Comparison of ENCODE assay signal across 22 cellular contexts in the genomic region with DNA sequence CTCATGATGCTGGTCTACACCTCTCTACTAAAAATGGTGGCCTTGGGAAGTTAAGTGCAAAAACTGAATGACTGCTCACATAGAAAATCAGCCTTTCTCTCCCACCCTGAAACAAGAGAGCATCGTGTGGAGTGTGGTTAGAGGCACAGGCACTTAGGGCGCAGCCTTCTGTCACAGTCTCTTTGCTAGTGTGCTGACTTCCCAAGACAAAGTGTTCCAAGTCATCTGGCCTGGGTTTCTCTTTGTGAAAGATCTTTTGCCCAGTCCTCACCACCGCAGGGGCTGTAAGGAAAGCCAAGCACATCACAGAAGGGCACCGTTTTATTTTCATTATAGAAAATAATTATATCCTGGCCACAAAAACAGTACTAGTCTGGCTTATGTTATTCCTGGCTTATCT. TPM values are rescaled to one million over a fixed set of nuclear protein-coding genes. Genes with fewer than 3 reads are reported as not detected.
DNase-seq lines count a peak whose midpoint lies in the region; ATAC-seq and TF ChIP-seq lines count a peak whose summit lies in the region.
"Had no signal": no experiment of that assay in that cellular context is flagged by ENCODE, and none has a peak within 500 bp of the region (broad histone marks: within the 10 kb centered on the region; RNA-seq: fewer than 3 reads in every experiment).

No MANE protein-coding gene starts in this region.

- peaks cover 13% of the 10 kb centered on the region for H3K36me3 ChIP-seq in CD4-positive, alpha-beta memory T cell (ENCODE audit: insufficient read depth, low read length)
- H3K36me3 ChIP-seq in RWPE2 (ENCODE audit: low read depth) = peaks cover 67% of the 10 kb centered on the region
- no peaks in the 10 kb centered on the region for H3K36me3 ChIP-seq in A673 (ENCODE audit: insufficient read depth, low read length, poor library complexity, severe bottlenecking)

- H3K4me3 ChIP-seq in CD4-positive, alpha-beta memory T cell (ENCODE audit: low read length in 2 of 2) = no peak overlapping the region
- no peak overlapping the region for H3K4me3 ChIP-seq in RWPE2 (ENCODE audit: severe bottlenecking)
- no peak overlapping the region for H3K4me3 ChIP-seq in A673 (ENCODE audit: low read depth, low read length, poor library complexity, severe bottlenecking)
- H3K4me3 ChIP-seq: gastroesophageal sphincter, pancreas, vagina had no signal

- POLR2A ChIA-PET in CD4-positive, alpha-beta memory T cell (lab: Charles Lee; ENCODE audit: partially characterized antibody) = interaction anchor here (1.3 kb wide), 1 partner anchor 217 kb away, joined by 4 read pairs; a partner anchor contains a TSS
- POLR2A ChIA-PET in naive thymus-derived CD8-positive, alpha-beta T cell (lab: Charles Lee) = interaction anchor here (0.5 to 1.1 kb wide), 2 partner anchors 78 to 216 kb away, joined by 3 to 4 read pairs; a partner anchor contains a TSS
- POLR2A ChIA-PET in A673 (lab: Charles Lee; ENCODE audit: low non-redundant PET) = no interaction called here

- no peaks in the 10 kb centered on the region for H3K9me3 Mint-ChIP-seq in CD4-positive, alpha-beta memory T cell
- H3K9me3 Mint-ChIP-seq in naive thymus-derived CD8-positive, alpha-beta T cell = no peaks in the 10 kb centered on the region
- H3K9me3 Mint-ChIP-seq: endodermal cell, mesothelial cell of epicardium had no signal

- no peak for ATAC-seq in RWPE2 (ENCODE audit: low read depth)
- ATAC-seq in naive thymus-derived CD8-positive, alpha-beta T cell = peak in 1 of 2 donors; percentile 25
- ATAC-seq: gastroesophageal sphincter, HepG2, pancreas had no signal

- no peaks in the 10 kb centered on the region for H3K27me3 ChIP-seq in CD4-positive, alpha-beta memory T cell (ENCODE audit: insufficient read depth, low read length)
- no peaks in the 10 kb centered on the region for H3K27me3 ChIP-seq in RWPE2 (ENCODE audit: insufficient read depth, poor library complexity, severe bottlenecking)
- H3K27me3 ChIP-seq in A673 (replicated peaks; ENCODE audit: insufficient read depth, low read depth, low read length, poor library complexity) = no peaks in the 10 kb centered on the region
- H3K27me3 ChIP-seq: BE2C, gastroesophageal sphincter, pancreas, vagina had no signal

- no peaks in the 10 kb centered on the region for H3K27me3 Mint-ChIP-seq in CD4-positive, alpha-beta memory T cell
- H3K27me3 Mint-ChIP-seq in naive thymus-derived CD8-positive, alpha-beta T cell = no peaks in the 10 kb centered on the region

- no TSS peak for BruUV-seq in A673 (replicated peaks; lab: Mats Ljungman, UMichigan)

- H3K9me3 ChIP-seq in CD4-positive, alpha-beta memory T cell (ENCODE audit: control insufficient read depth in 1 of 2, low read length in 2 of 2) = no peaks in the 10 kb centered on the region
- no peaks in the 10 kb centered on the region for H3K9me3 ChIP-seq in RWPE2 (ENCODE audit: severe bottlenecking)
- no peaks in the 10 kb centered on the region for H3K9me3 ChIP-seq in A673 (ENCODE audit: low read depth, low read length, poor library complexity, severe bottlenecking)
- H3K9me3 ChIP-seq: BE2C, gastroesophageal sphincter, pancreas, vagina had no signal

- H3K4me1 Mint-ChIP-seq in CD4-positive, alpha-beta memory T cell = peaks cover 42 to 74% (median 58%) of the 10 kb centered on the region in 4 donors
- H3K4me1 Mint-ChIP-seq in naive thymus-derived CD8-positive, alpha-beta T cell = peaks cover 32 to 82% (median 73%) of the 10 kb centered on the region in 4 donors

- no peak for DNase-seq in CD4-positive, alpha-beta memory T cell
- no peak for DNase-seq in RWPE2 (ENCODE audit: low spot score)
- DNase-seq in cerebellum (ENCODE audit: low spot score) = peak; percentile 58
- no peak for DNase-seq in naive thymus-derived CD8-positive, alpha-beta T cell
- DNase-seq in DMS53 treated with DMSO at 0.1 percent for 48 hours (lab: John Stamatoyannopoulos, UW; ENCODE audit: unreplicated experiment) = no peak
- DNase-seq in nucleus accumbens (lab: John Stamatoyannopoulos, UW) = no peak
- no peak for DNase-seq in A673 (ENCODE audit: low spot score)
- no peak for DNase-seq in activated CD4-positive, CD25-positive, alpha-beta regulatory T cell treated with anti-CD3 and anti-CD28 coated beads, Interleukin-2, amount 50 U/mL, for 72 hours
- DNase-seq: activated effector memory CD4-positive, alpha-beta T cell treated with anti-CD3 and anti-CD28 coated beads, Interleukin-2, amount 50 U/mL, for 16 hours; BE2C; DMS79 treated with DMSO at 0.1 percent for 48 hours; endodermal cell; MV-4-11; NK-92 treated with Interleukin-12 subunit alpha and Interleukin-12 subunit beta, amount 100 ng/mL, for 24 hours; pancreas; SIG-M5; stimulated activated CD4-positive, alpha-beta T cell treated with anti-CD3 and anti-CD28 coated beads, Interleukin-4, amount 100 ng/mL, for 4 hours; T1000 had no signal

- H3K27ac Mint-ChIP-seq in CD4-positive, alpha-beta memory T cell = peak overlapping the region; percentile 47 to 92 (median 57)
- peak overlapping the region; percentile 63 to 99 (median 84) for H3K27ac Mint-ChIP-seq in naive thymus-derived CD8-positive, alpha-beta T cell
- H3K27ac Mint-ChIP-seq: endodermal cell, mesothelial cell of epicardium had no signal

- peaks cover 85% of the 10 kb centered on the region for H3K4me1 ChIP-seq in CD4-positive, alpha-beta memory T cell (ENCODE audit: insufficient read depth, low read length)
- H3K4me1 ChIP-seq in RWPE2 (ENCODE audit: insufficient read depth, poor library complexity, severe bottlenecking) (peaks cover 42% of the 10 kb centered on the region), A673 (ENCODE audit: insufficient read depth, low read length, poor library complexity, severe bottlenecking) (peaks cover 23% of the 10 kb centered on the region)

- H3K4me3 Mint-ChIP-seq in CD4-positive, alpha-beta memory T cell = peak overlapping the region in 5 of 8 donors; percentile 10 to 68 (median 14)
- H3K4me3 Mint-ChIP-seq in naive thymus-derived CD8-positive, alpha-beta T cell = peak overlapping the region in 9 of 10 donors; percentile 21 to 65 (median 36)
- H3K4me3 Mint-ChIP-seq: endodermal cell, mesothelial cell of epicardium had no signal

- peaks cover 36 to 54% of the 10 kb centered on the region in 2 donors for H3K36me3 Mint-ChIP-seq in CD4-positive, alpha-beta memory T cell
- peaks cover 0 to 38% (median 21%) of the 10 kb centered on the region in 3 donors for H3K36me3 Mint-ChIP-seq in naive thymus-derived CD8-positive, alpha-beta T cell

- no peak overlapping the region for H3K27ac ChIP-seq in CD4-positive, alpha-beta memory T cell (ENCODE audit: low read depth, low read length)
- H3K27ac ChIP-seq in RWPE2 (ENCODE audit: poor library complexity, severe bottlenecking) = peak overlapping the region; percentile 100
- no peak overlapping the region for H3K27ac ChIP-seq in A673 (ENCODE audit: low read depth, low read length, poor library complexity, severe bottlenecking)
- H3K27ac ChIP-seq: gastroesophageal sphincter, pancreas, vagina had no signal

- CTCF ChIA-PET in CD4-positive, alpha-beta memory T cell (lab: Charles Lee; ENCODE audit: partially characterized antibody) = no interaction called here
- CTCF ChIA-PET in A673 (lab: Charles Lee) = no interaction called here

- no peak for TF ChIP-seq CTCF in RWPE2 (IDR thresholded peaks at IDR 0.05; ENCODE audit: poor library complexity, severe bottlenecking)
- TF ChIP-seq CTCF in A673 (conservative IDR thresholded peaks at IDR 0.05; ENCODE audit: low read depth, low read length) = no peak

- intact Hi-C loops in CD4-positive, alpha-beta memory T cell (cut with micrococcal nuclease) = no loop called here
- intact Hi-C loops in A673 (cut with micrococcal nuclease; ENCODE audit: unreplicated experiment) = no loop called here

RNA-seq across cellular contexts. Expression of a gene that starts 12.5 kb away (rescaled TPM):
- total RNA-seq in CD4-positive, alpha-beta memory T cell = 10 to 100 TPM; 30.4 to 31.6 TPM
- 100 to 1,000 TPM; 111 TPM for polyA plus RNA-seq in CD4-positive, alpha-beta memory T cell
- total RNA-seq in cerebellum (7.7 TPM), A673 (2021) (14.3 and 16.5 TPM in 2 replicates)
- 10 to 100 TPM; 41.8 to 41.9 TPM for total RNA-seq in naive thymus-derived CD8-positive, alpha-beta T cell
- 100 to 1,000 TPM in 1 of 3 donors, 10 to 100 TPM in 2; 89.3 to 103 (median 94.8) TPM for polyA plus RNA-seq in naive thymus-derived CD8-positive, alpha-beta T cell

RNA-seq across cellular contexts. Expression of a gene that starts 50.1 kb away (rescaled TPM):
- total RNA-seq in CD4-positive, alpha-beta memory T cell = 10 to 100 TPM; 16.9 to 17.5 TPM
- polyA plus RNA-seq in CD4-positive, alpha-beta memory T cell = under 1 TPM; 0.39 to 0.77 TPM
- total RNA-seq in cerebellum = 13.3 TPM
- 10 to 100 TPM; 21.5 to 22.4 TPM for total RNA-seq in naive thymus-derived CD8-positive, alpha-beta T cell
- under 1 TPM; 0.09 to 0.50 (median 0.29) TPM for polyA plus RNA-seq in naive thymus-derived CD8-positive, alpha-beta T cell
- 54.9 and 57.1 TPM in 2 replicates for total RNA-seq in A673 (2021)
